Comparison of ENCODE assay signal across 25 cellular contexts in genomic region chr19:29289020-29289419, GRCh38.
DNase-seq lines count a peak whose midpoint lies in the region; ATAC-seq, FAIRE-seq and TF ChIP-seq lines count a peak whose summit lies in the region.
"Had no signal": no experiment of that assay in that cellular context is flagged by ENCODE, and none has a peak within 500 bp of the region (broad histone marks: within the 10 kb centered on the region; RNA-seq: fewer than 3 reads in every experiment).

No MANE protein-coding gene starts in this region.

- FAIRE-seq in K562 (lab: Jason Lieb, UNC), result no peak
- FAIRE-seq: A549, D721Med, GM12878, GM19239 had no signal

- H2AFZ ChIP-seq in K562 (ENCODE audit: low read depth, low read length), result no peak overlapping the region
- H2AFZ ChIP-seq: GM23338 had no signal

- TF ChIP-seq POLR2A in K562 (conservative IDR thresholded peaks at IDR 0.05), result no peak

- ATAC-seq in K562 (no peak), upper lobe of right lung (no peak)
- ATAC-seq: A549, GM12878, GM23338 had no signal

- H3K9me3 ChIP-seq in right atrium auricular region (no peaks in the 10 kb centered on the region), HEK293 (ENCODE audit: control insufficient read depth, insufficient read depth, low read depth, low read length) (peaks cover 2% of the 10 kb centered on the region), K562 (replicated peaks; ENCODE audit: control insufficient read depth, insufficient read depth, low read depth, low read length) (no peaks in the 10 kb centered on the region), upper lobe of right lung (no peaks in the 10 kb centered on the region)
- H3K9me3 ChIP-seq: A549, BE2C had no signal

- POLR2A ChIA-PET in HEK293 (lab: Yijun Ruan, JAX) (no interaction called here), K562 (lab: Yijun Ruan, JAX) (interaction anchor here (0.6 kb wide), 1 partner anchor 227 kb away, joined by 4 read pairs; no protein-coding TSS in a partner anchor)

- in situ Hi-C loops in K562 (cut with MboI), result no loop called here

- intact Hi-C loops in cardiac septum (cut with DNase I) (no loop called here), K562 (cut with micrococcal nuclease) (no loop called here), upper lobe of right lung (cut with DNase I) (no loop called here)

- no peak for TF ChIP-seq EP300 in K562 (IDR thresholded peaks at IDR 0.05; ENCODE audit: low read length)

- H3K4me2 ChIP-seq in K562 (ENCODE audit: insufficient read depth, low read length), result no peak overlapping the region
- H3K4me2 ChIP-seq: A549; BLaER1 treated with 17β-estradiol and CSF1 and Interleukin-3, amounts not matched to agents 10 nM and 100 nM; GM23338 had no signal

- H3K79me2 ChIP-seq in K562 (ENCODE audit: control insufficient read depth, insufficient read depth, low read length), result no peaks in the 10 kb centered on the region

- peaks cover 0 to 4% of the 10 kb centered on the region in 2 donors for H3K27me3 ChIP-seq in right atrium auricular region
- peaks cover 3 to 11% of the 10 kb centered on the region in 2 experiments; a peak in 3 of 5 replicates for H3K27me3 ChIP-seq in K562 (ENCODE audit: control insufficient read depth in 2 of 2, insufficient read depth in 2 of 2, low read length in 2 of 2)
- peaks cover 7% of the 10 kb centered on the region for H3K27me3 ChIP-seq in upper lobe of right lung
- H3K27me3 ChIP-seq: BE2C; BLaER1 treated with 17β-estradiol and CSF1 and Interleukin-3, amounts not matched to agents 10 nM and 100 nM had no signal

- WGBS in K562 (ENCODE audit: insufficient coverage, low coverage, missing lambda C conversion rate), result 3% methylated on average over 2 of the region's 2 CpGs

- TF ChIP-seq RAD21 in K562 (CRISPR knock-in tag; conservative IDR thresholded peaks at IDR 0.05 in 1 of 2, IDR thresholded peaks at IDR 0.05 in 1 of 2), result no peak

- H3K27ac ChIP-seq in right atrium auricular region (no peak overlapping the region), HEK293 (ENCODE audit: extremely low read depth, low read depth, low read length) (no peak overlapping the region), K562 (ENCODE audit: extremely low read depth, low read depth, low read length) (no peak overlapping the region), upper lobe of right lung (no peak overlapping the region)
- H3K27ac ChIP-seq: A549; BLaER1 treated with 17β-estradiol and CSF1 and Interleukin-3, amounts not matched to agents 10 nM and 100 nM had no signal

- H4K20me1 ChIP-seq in K562 (replicated peaks; ENCODE audit: control insufficient read depth, insufficient read depth, low read length), result 0 out of 2 replicates have a peak, but pooled peaks cover 4% of the 10 kb centered on the region
- H4K20me1 ChIP-seq: BLaER1 treated with 17β-estradiol and CSF1 and Interleukin-3, amounts not matched to agents 10 nM and 100 nM had no signal

- H3K4me3 ChIP-seq in right atrium auricular region (no peak overlapping the region), HEK293 (ENCODE audit: low read depth, low read length) (no peak overlapping the region), K562 (no peak overlapping the region), upper lobe of right lung (no peak overlapping the region)
- H3K4me3 ChIP-seq: A549; BLaER1 treated with 17β-estradiol and CSF1 and Interleukin-3, amounts not matched to agents 10 nM and 100 nM; GM12878; GM23338 had no signal

- DNase-seq in cardiac septum (ENCODE audit: low spot score) (peak; percentile 31), right atrium auricular region (ENCODE audit: low spot score) (no peak), K562 (ENCODE audit: extremely low read depth in 1 of 4, low spot score in 3 of 4) (no peak), upper lobe of right lung (peak; percentile 5), H4 (ENCODE audit: low spot score) (no peak), NCI-H526 treated with DMSO at 0.1 percent for 48 hours (lab: John Stamatoyannopoulos, UW) (no peak)
- DNase-seq: 8988T; ACHN; AML-193; BE2C; CD4-positive, alpha-beta T cell; CD8-positive, alpha-beta memory T cell; DMS 273 treated with DMSO at 0.1 percent for 48 hours; DMS79; EL; GDM1; H7; HCEC 1CT had no signal

- BruUV-seq in K562 (replicated peaks; lab: Mats Ljungman, UMichigan), result no TSS peak

- no peak overlapping the region for H3K9ac ChIP-seq in K562 (ENCODE audit: insufficient read depth in 1 of 2, low read depth in 2 of 2, low read length in 2 of 2)
- H3K9ac ChIP-seq: BLaER1 treated with 17β-estradiol and CSF1 and Interleukin-3, amounts not matched to agents 10 nM and 100 nM had no signal

- TF ChIP-seq CTCF in right atrium auricular region (IDR thresholded peaks at IDR 0.05) (no peak), HEK293 (tag by site-specific recombination; IDR thresholded peaks at IDR 0.05) (no peak), K562 (IDR thresholded peaks at IDR 0.05 in 2 of 3, conservative IDR thresholded peaks at IDR 0.05 in 1 of 3; ENCODE audit: insufficient read depth in 2 of 3, low read depth in 1 of 3, low read length in 3 of 3) (no peak), upper lobe of right lung (IDR thresholded peaks at IDR 0.05) (no peak)

- no peaks in the 10 kb centered on the region for H3K9me1 ChIP-seq in K562 (ENCODE audit: control insufficient read depth, insufficient read depth, low read length)

- H3K4me1 ChIP-seq in right atrium auricular region (no peaks in the 10 kb centered on the region), HEK293 (ENCODE audit: control insufficient read depth, insufficient read depth, low read length) (no peaks in the 10 kb centered on the region), K562 (replicated peaks in 1 of 2; ENCODE audit: control insufficient read depth in 2 of 2, insufficient read depth in 2 of 2, low read length in 2 of 2) (no peaks in the 10 kb centered on the region), upper lobe of right lung (no peaks in the 10 kb centered on the region)
- H3K4me1 ChIP-seq: BE2C had no signal

- CTCF ChIA-PET in HEK293 (lab: Yijun Ruan, JAX) (interaction anchor here (0.6 to 3.0 kb wide), 5 partner anchors 25 to 1562 kb away, joined by 3 to 10 read pairs (median 5); no protein-coding TSS in a partner anchor), K562 (lab: Yijun Ruan, JAX; ENCODE audit: low intra/inter-chr PET ratio) (no interaction called here)

- no peaks in the 10 kb centered on the region for H3K36me3 ChIP-seq in right atrium auricular region
- H3K36me3 ChIP-seq in HEK293 (ENCODE audit: control insufficient read depth in 2 of 2, insufficient read depth in 1 of 2, low read length in 2 of 2), result no peaks in the 10 kb centered on the region
- no peaks in the 10 kb centered on the region for H3K36me3 ChIP-seq in K562 (ENCODE audit: control insufficient read depth, insufficient read depth, low read length)
- no peaks in the 10 kb centered on the region for H3K36me3 ChIP-seq in upper lobe of right lung
- H3K36me3 ChIP-seq: BE2C; BLaER1 treated with 17β-estradiol and CSF1 and Interleukin-3, amounts not matched to agents 10 nM and 100 nM had no signal

TF ChIP-seq in HEK293, 187 proteins besides CTCF, POLR2A, EP300 and RAD21:
- peak; percentile 78 for TF ChIP-seq ZNF121 (tag by site-specific recombination; IDR thresholded peaks at IDR 0.05)
- TF ChIP-seq ZNF26 (tag by site-specific recombination; IDR thresholded peaks at IDR 0.05), result no peak

TF ChIP-seq in K562, 482 proteins besides CTCF, POLR2A, EP300 and RAD21 (continues in another document):
- TF ChIP-seq PHTF2 (CRISPR knock-in tag; IDR thresholded peaks at IDR 0.05), result no peak
- TF ChIP-seq BRF1 (IDR thresholded peaks at IDR 0.05; ENCODE audit: borderline replicate concordance, extremely low read depth, insufficient read length), result no peak
- no peak for TF ChIP-seq KDM5B (IDR thresholded peaks at IDR 0.05; ENCODE audit: insufficient replicate concordance, low read depth, low read length)
- no peak for TF ChIP-seq GTF2F1 (IDR thresholded peaks at IDR 0.05; ENCODE audit: low read depth, low read length)
- TF ChIP-seq ERF (CRISPR knock-in tag; IDR thresholded peaks at IDR 0.05), result no peak
- no peak for TF ChIP-seq SRSF3 (IDR thresholded peaks at IDR 0.05; ENCODE audit: insufficient read depth, low read length)
- no peak for TF ChIP-seq HMGN3 (IDR thresholded peaks at IDR 0.05; ENCODE audit: borderline replicate concordance, extremely low read depth, insufficient read length, low read depth, low read length)
- no peak for TF ChIP-seq MLLT1 (IDR thresholded peaks at IDR 0.05)
- no peak for TF ChIP-seq ARID2 (IDR thresholded peaks at IDR 0.05)
- TF ChIP-seq, protein P1, sequence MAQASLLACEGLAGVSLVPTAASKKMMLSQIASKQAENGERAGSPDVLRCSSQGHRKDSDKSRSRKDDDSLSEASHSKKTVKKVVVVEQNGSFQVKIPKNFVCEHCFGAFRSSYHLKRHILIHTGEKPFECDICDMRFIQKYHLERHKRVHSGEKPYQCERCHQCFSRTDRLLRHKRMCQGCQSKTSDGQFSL (CRISPR knock-in tag; IDR thresholded peaks at IDR 0.05), result no peak
- TF ChIP-seq, protein P1 (tag; IDR thresholded peaks at IDR 0.05), result no peak
- TF ChIP-seq ZNF121 (CRISPR knock-in tag; conservative IDR thresholded peaks at IDR 0.05), result 0 out of 2 replicates have a peak, but pooled peaks have one; percentile 11
- TF ChIP-seq, protein P2, sequence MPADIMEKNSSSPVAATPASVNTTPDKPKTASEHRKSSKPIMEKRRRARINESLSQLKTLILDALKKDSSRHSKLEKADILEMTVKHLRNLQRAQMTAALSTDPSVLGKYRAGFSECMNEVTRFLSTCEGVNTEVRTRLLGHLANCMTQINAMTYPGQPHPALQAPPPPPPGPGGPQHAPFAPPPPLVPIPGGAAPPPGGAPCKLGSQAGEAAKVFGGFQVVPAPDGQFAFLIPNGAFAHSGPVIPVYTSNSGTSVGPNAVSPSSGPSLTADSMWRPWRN (IDR thresholded peaks at IDR 0.05; ENCODE audit: low read depth), result no peak
- peak; percentile 11 for TF ChIP-seq RBM25 (IDR thresholded peaks at IDR 0.05; ENCODE audit: low read depth, low read length, severe bottlenecking)
- TF ChIP-seq POLR2B (IDR thresholded peaks at IDR 0.05; ENCODE audit: low read depth, partially characterized antibody), result no peak

Comparison
In these comparisons a context has a peak if more than half of its experiments do, and no peak if none do; other contexts are left out.
1. DNase-seq: peak in cardiac septum (single experiment) and upper lobe of right lung (single experiment); none in right atrium auricular region (single experiment), K562 (0 of 4), H4 (single experiment) and NCI-H526 treated with DMSO at 0.1 percent for 48 hours (single experiment).